ENCODE assay signal across 10 cellular contexts in genomic region chr10:99276848-99277486, GRCh38. TPM values are rescaled to one million over a fixed set of nuclear protein-coding genes. Genes with fewer than 3 reads are reported as not detected.
DNase-seq lines count a peak whose midpoint lies in the region; ATAC-seq and TF ChIP-seq lines count a peak whose summit lies in the region.
"Had no signal": no experiment of that assay in that cellular context is flagged by ENCODE, and none has a peak within 500 bp of the region (broad histone marks: within the 10 kb centered on the region; RNA-seq: fewer than 3 reads in every experiment).

No MANE protein-coding gene starts in this region.

- no peaks in the 10 kb centered on the region for H3K4me1 Mint-ChIP-seq in neural crest cell

- H3K27me3 ChIP-seq in brain microvascular endothelial cell (replicated peaks), result no peaks in the 10 kb centered on the region

- H3K4me3 ChIP-seq in GM12875 (ENCODE audit: low read depth, low read length), result no peak overlapping the region
- no peak overlapping the region for H3K4me3 ChIP-seq in brain microvascular endothelial cell (ENCODE audit: low read depth, low read length)
- H3K4me3 ChIP-seq in coronary artery, result no peak overlapping the region

- DNase-seq in NCI-H1694 (lab: John Stamatoyannopoulos, UW) (peak; percentile 9), brain microvascular endothelial cell (peak; percentile 9), neural crest cell (ENCODE audit: low read depth, low spot score) (no peak), coronary artery (ENCODE audit: low spot score) (no peak), NCI-H1048 (lab: John Stamatoyannopoulos, UW) (no peak)
- DNase-seq in activated naive CD4-positive, alpha-beta T cell (lab: John Stamatoyannopoulos, UW), result no peak
- DNase-seq: kidney, NCI-H510A had no signal

- H3K9me3 Mint-ChIP-seq in neural crest cell, result no peaks in the 10 kb centered on the region

- in situ Hi-C loops in brain microvascular endothelial cell (cut with HindIII; ENCODE audit: low pct_ligation_motif_present, low sequenced_read_pairs), result no loop called here

- TF ChIP-seq CTCF in GM12875 (IDR thresholded peaks at IDR 0.05; ENCODE audit: borderline replicate concordance, insufficient read depth, low read depth, low read length) (peak; percentile 8; the same call in 1 of the 2 replicates), brain microvascular endothelial cell (IDR thresholded peaks at IDR 0.05; ENCODE audit: low read depth, low read length, missing control alignments) (peak; percentile 32), neural crest cell (conservative IDR thresholded peaks at IDR 0.05) (peak; percentile 67), coronary artery (IDR thresholded peaks at IDR 0.05) (no peak)

- H3K36me3 ChIP-seq in brain microvascular endothelial cell (replicated peaks), result no peaks in the 10 kb centered on the region

- peaks cover 43% of the 10 kb centered on the region for H3K27me3 Mint-ChIP-seq in neural crest cell (ENCODE audit: low read depth)

- no peak for ATAC-seq in HG02840 (IDR thresholded peaks at IDR 0.05; ENCODE audit: low FRiP score, unreplicated experiment)

- no peak overlapping the region for H3K4me3 Mint-ChIP-seq in neural crest cell

- H3K27ac ChIP-seq in brain microvascular endothelial cell, result no peak overlapping the region
- no peak overlapping the region for H3K27ac ChIP-seq in coronary artery

- H3K27ac Mint-ChIP-seq in neural crest cell (ENCODE audit: unreplicated experiment), result no peak overlapping the region

- no peaks in the 10 kb centered on the region for H3K36me3 Mint-ChIP-seq in neural crest cell (ENCODE audit: low read depth)

RNA-seq across cellular contexts. Expression of gene HPSE2, which starts 41.3 kb away (rescaled TPM):
- total RNA-seq in neural crest cell, result not detected in 2 replicates

RNA-seq across cellular contexts. Expression of gene CNNM1, which starts 52.2 kb away (rescaled TPM):
- 1.6 and 2.0 TPM in 2 replicates for total RNA-seq in neural crest cell

Comparison
In these comparisons a context has a peak if more than half of its experiments do, and no peak if none do; other contexts are left out.
1. DNase-seq: peak in NCI-H1694 (single experiment) and brain microvascular endothelial cell (single experiment); none in neural crest cell (single experiment), activated naive CD4-positive, alpha-beta T cell (0 of 4), coronary artery (single experiment) and NCI-H1048 (single experiment).